22 cellular contexts compared by ENCODE assay signal in genomic region chr2:240206630-240207029, GRCh38.
DNase-seq lines count a peak whose midpoint lies in the region; ATAC-seq, FAIRE-seq and TF ChIP-seq lines count a peak whose summit lies in the region.
"Had no signal": no experiment of that assay in that cellular context is flagged by ENCODE, and none has a peak within 500 bp of the region (broad histone marks: within the 10 kb centered on the region; RNA-seq: fewer than 3 reads in every experiment).

No MANE protein-coding gene starts in this region.

- CTCF ChIA-PET in HEK293 (lab: Yijun Ruan, JAX) (no interaction called here), K562 (lab: Yijun Ruan, JAX; ENCODE audit: low intra/inter-chr PET ratio) (no interaction called here)

- H3K4me3 ChIP-seq in HEK293 (ENCODE audit: low read depth, low read length), result no peak overlapping the region
- H3K4me3 ChIP-seq in K562, result no peak overlapping the region
- no peak overlapping the region for H3K4me3 ChIP-seq in upper lobe of right lung
- H3K4me3 ChIP-seq: BLaER1 had no signal

- H3K27ac ChIP-seq in HEK293 (ENCODE audit: extremely low read depth, low read depth, low read length), result no peak overlapping the region
- H3K27ac ChIP-seq in K562 (ENCODE audit: extremely low read depth, low read depth, low read length), result no peak overlapping the region
- H3K27ac ChIP-seq in upper lobe of right lung, result no peak overlapping the region
- H3K27ac ChIP-seq: BLaER1 had no signal

- TF ChIP-seq EP300 in K562 (IDR thresholded peaks at IDR 0.05; ENCODE audit: low read length), result no peak

- H3K9me3 ChIP-seq in HEK293 (ENCODE audit: control insufficient read depth, insufficient read depth, low read depth, low read length), result no peaks in the 10 kb centered on the region
- no peaks in the 10 kb centered on the region for H3K9me3 ChIP-seq in K562 (replicated peaks; ENCODE audit: control insufficient read depth, insufficient read depth, low read depth, low read length)
- H3K9me3 ChIP-seq in upper lobe of right lung, result no peaks in the 10 kb centered on the region
- H3K9me3 ChIP-seq: BE2C had no signal

- TF ChIP-seq CTCF in HEK293 (tag by site-specific recombination; IDR thresholded peaks at IDR 0.05) (no peak), K562 (IDR thresholded peaks at IDR 0.05 in 2 of 3, conservative IDR thresholded peaks at IDR 0.05 in 1 of 3; ENCODE audit: insufficient read depth in 2 of 3, low read depth in 1 of 3, low read length in 3 of 3) (no peak), upper lobe of right lung (IDR thresholded peaks at IDR 0.05) (no peak)

- in situ Hi-C loops in K562 (cut with MboI), result no loop called here

- 2% methylated on average over 4 of the region's 4 CpGs for WGBS in K562 (ENCODE audit: insufficient coverage, low coverage, missing lambda C conversion rate)

- H3K4me2 ChIP-seq in K562 (ENCODE audit: insufficient read depth, low read length), result no peak overlapping the region
- H3K4me2 ChIP-seq: BLaER1 had no signal

- H3K27me3 ChIP-seq in K562 (ENCODE audit: control insufficient read depth in 2 of 2, insufficient read depth in 2 of 2, low read length in 2 of 2), result peaks cover 0 to 53% of the 10 kb centered on the region in 2 experiments; a peak in 2 of 5 replicates
- H3K27me3 ChIP-seq in upper lobe of right lung, result no peaks in the 10 kb centered on the region
- H3K27me3 ChIP-seq: BLaER1 had no signal

- POLR2A ChIA-PET in HEK293 (lab: Yijun Ruan, JAX) (no interaction called here), K562 (lab: Yijun Ruan, JAX) (no interaction called here)

- TF ChIP-seq RAD21 in K562 (CRISPR knock-in tag; conservative IDR thresholded peaks at IDR 0.05 in 1 of 2, IDR thresholded peaks at IDR 0.05 in 1 of 2), result no peak

- no TSS peak for BruUV-seq in K562 (replicated peaks; lab: Mats Ljungman, UMichigan)

- no peaks in the 10 kb centered on the region for H3K9me1 ChIP-seq in K562 (ENCODE audit: control insufficient read depth, insufficient read depth, low read length)

- no peak overlapping the region for H2AFZ ChIP-seq in K562 (ENCODE audit: low read depth, low read length)

- no peaks in the 10 kb centered on the region for H3K79me2 ChIP-seq in K562 (ENCODE audit: control insufficient read depth, insufficient read depth, low read length)

- no peak overlapping the region for H3K9ac ChIP-seq in K562 (ENCODE audit: insufficient read depth in 1 of 2, low read depth in 2 of 2, low read length in 2 of 2)
- H3K9ac ChIP-seq: BLaER1 had no signal

- no peak for FAIRE-seq in K562 (lab: Jason Lieb, UNC)
- FAIRE-seq: A204.1, G401.6, GM12891, GM19239 had no signal

- intact Hi-C loops in K562 (cut with micrococcal nuclease), result no loop called here
- intact Hi-C loops in upper lobe of right lung (cut with DNase I), result no loop called here

- no peaks in the 10 kb centered on the region for H4K20me1 ChIP-seq in K562 (replicated peaks; ENCODE audit: control insufficient read depth, insufficient read depth, low read length)
- H4K20me1 ChIP-seq: BLaER1 had no signal

- ATAC-seq in K562 (no peak), upper lobe of right lung (no peak), HG02885 (IDR thresholded peaks at IDR 0.05; ENCODE audit: poor library complexity, unreplicated experiment) (no peak)

- no peak for TF ChIP-seq POLR2A in K562 (conservative IDR thresholded peaks at IDR 0.05)

- H3K36me3 ChIP-seq in HEK293 (ENCODE audit: control insufficient read depth in 2 of 2, insufficient read depth in 1 of 2, low read length in 2 of 2) (no peaks in the 10 kb centered on the region), K562 (ENCODE audit: control insufficient read depth, insufficient read depth, low read length) (no peaks in the 10 kb centered on the region), upper lobe of right lung (no peaks in the 10 kb centered on the region)
- H3K36me3 ChIP-seq: BE2C, BLaER1 had no signal

- H3K4me1 ChIP-seq in HEK293 (ENCODE audit: control insufficient read depth, insufficient read depth, low read length) (no peaks in the 10 kb centered on the region), K562 (replicated peaks in 1 of 2; ENCODE audit: control insufficient read depth in 2 of 2, insufficient read depth in 2 of 2, low read length in 2 of 2) (no peaks in the 10 kb centered on the region), upper lobe of right lung (no peaks in the 10 kb centered on the region)
- H3K4me1 ChIP-seq: BE2C had no signal

- DNase-seq in K562 (ENCODE audit: extremely low read depth in 1 of 4, low spot score in 3 of 4) (no peak), upper lobe of right lung (peak; percentile 4), DMS153 (lab: John Stamatoyannopoulos, UW) (no peak), NCI-H128 (lab: John Stamatoyannopoulos, UW; ENCODE audit: unreplicated experiment) (no peak)
- DNase-seq: 8988T; ACHN; BE2C; C1 segment of cervical spinal cord; CD4-positive, alpha-beta memory T cell; CD4-positive, CD25-positive, alpha-beta regulatory T cell; CD8-positive, alpha-beta memory T cell; COR-L47; DMS 273 treated with DMSO at 0.1 percent for 48 hours; DMS79 treated with DMSO at 0.1 percent for 48 hours; GF-D8 had no signal

TF ChIP-seq in HEK293, 187 proteins besides CTCF, POLR2A, EP300 and RAD21:
- TF ChIP-seq SETDB1 (IDR thresholded peaks at IDR 0.05; ENCODE audit: insufficient read length, low read length), result peak; percentile 33
- no peak for TF ChIP-seq ZNF843 (tag by site-specific recombination; IDR thresholded peaks at IDR 0.05)

TF ChIP-seq in K562, 482 proteins besides CTCF, POLR2A, EP300 and RAD21:
- TF ChIP-seq ZNF445 (CRISPR knock-in tag; IDR thresholded peaks at IDR 0.05; ENCODE audit: low read depth) (no peak), ZNF324 (CRISPR knock-in tag; IDR thresholded peaks at IDR 0.05) (peak; percentile 83), ZNF316 (IDR thresholded peaks at IDR 0.05) (peak; percentile 13; the same call in 1 of the 2 replicates), ZEB2 (IDR thresholded peaks at IDR 0.05) (no peak), NFE2 (IDR thresholded peaks at IDR 0.05; ENCODE audit: low read depth) (0 out of 2 replicates have a peak, but pooled peaks have one; percentile 26), TAF9B (IDR thresholded peaks at IDR 0.05; ENCODE audit: partially characterized antibody) (no peak), SLC30A9 (CRISPR knock-in tag; IDR thresholded peaks at IDR 0.05) (no peak), NR4A1 (CRISPR knock-in tag; IDR thresholded peaks at IDR 0.05) (no peak), NR4A1 (tag; IDR thresholded peaks at IDR 0.05) (no peak), CC2D1A (IDR thresholded peaks at IDR 0.05) (no peak), PHTF2 (CRISPR knock-in tag; IDR thresholded peaks at IDR 0.05) (no peak), ARID3B (CRISPR knock-in tag; IDR thresholded peaks at IDR 0.05; ENCODE audit: borderline replicate concordance) (no peak)

Comparison
In these comparisons a context has a peak if more than half of its experiments do, and no peak if none do; other contexts are left out.
1. Of the 44 proteins assayed by ChIP-seq in both K562 and HEK293: peak only in K562: ZNF324; only in HEK293: SETDB1; in both: none; in neither: 42.